In the genomic region with DNA sequence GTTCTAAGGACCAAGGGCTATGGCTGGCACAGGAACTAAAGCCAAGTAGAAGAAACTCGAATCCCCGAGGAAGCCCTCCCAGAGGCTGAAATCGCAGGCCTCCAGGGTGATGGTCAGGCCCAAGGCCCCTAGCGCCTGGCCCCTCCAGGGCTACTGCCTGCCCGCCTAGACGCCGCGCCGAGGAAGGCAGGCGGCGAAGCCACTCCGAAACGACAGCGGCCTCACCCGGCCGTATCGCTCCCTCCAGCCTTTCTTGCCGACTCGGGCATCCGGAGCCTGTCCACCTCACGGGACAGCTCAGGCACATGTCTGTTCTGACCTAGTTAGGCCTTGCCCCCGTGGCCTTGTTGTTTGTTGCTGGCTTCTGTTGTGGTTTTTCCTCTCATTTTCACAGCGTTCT, we compare ENCODE assay signal across 22 cellular contexts. TPM values are rescaled to one million over a fixed set of nuclear protein-coding genes. Genes with fewer than 3 reads are reported as not detected.
DNase-seq lines count a peak whose midpoint lies in the region; ATAC-seq and TF ChIP-seq lines count a peak whose summit lies in the region.
"Had no signal": no experiment of that assay in that cellular context is flagged by ENCODE, and none has a peak within 500 bp of the region (broad histone marks: within the 10 kb centered on the region; RNA-seq: fewer than 3 reads in every experiment).

No MANE protein-coding gene starts in this region.

- H3K4me1 ChIP-seq in H9 (ENCODE audit: insufficient read depth, low read length) (no peaks in the 10 kb centered on the region), mesendoderm (ENCODE audit: control insufficient read depth, low read depth, low read length) (no peaks in the 10 kb centered on the region)
- H3K4me1 ChIP-seq: HAP-1, SJCRH30 had no signal

- peaks cover 39% of the 10 kb centered on the region for H3K27me3 Mint-ChIP-seq in H9 (ENCODE audit: low read depth)

- H3K9ac ChIP-seq in H9 (ENCODE audit: extremely low read depth, insufficient read length, low read length) (no peak overlapping the region), mesendoderm (ENCODE audit: low read length) (no peak overlapping the region)

- H3K18ac ChIP-seq in H9 (ENCODE audit: insufficient read length, low read depth, low read length) (no peak overlapping the region), mesendoderm (ENCODE audit: low read length) (no peak overlapping the region)

- H3K4ac ChIP-seq in H9 (ENCODE audit: low read depth, low read length) (no peak overlapping the region), mesendoderm (ENCODE audit: low read depth, low read length) (no peak overlapping the region)

- H4K5ac ChIP-seq in H9 (ENCODE audit: insufficient read length, low read depth, low read length) = no peak overlapping the region
- no peak overlapping the region for H4K5ac ChIP-seq in mesendoderm (ENCODE audit: low read length)

- no peak overlapping the region for H3K14ac ChIP-seq in H9 (ENCODE audit: insufficient read depth, low read length)

- H3K56ac ChIP-seq in H9 (ENCODE audit: insufficient read length, low read depth, low read length) = no peak overlapping the region
- H3K56ac ChIP-seq in mesendoderm (ENCODE audit: low read length) = no peak overlapping the region

- H3K4me2 ChIP-seq in H9 (ENCODE audit: insufficient read depth, insufficient read length, low read length) = no peak overlapping the region
- H3K4me2 ChIP-seq in mesendoderm (ENCODE audit: low read length) = no peak overlapping the region

- peak; percentile 65 for TF ChIP-seq CTCF in AG09319 (IDR thresholded peaks at IDR 0.05; ENCODE audit: low read depth, low read length)
- TF ChIP-seq CTCF in H9 (conservative IDR thresholded peaks at IDR 0.05) = no peak

- H3K27ac Mint-ChIP-seq in H9 = no peak overlapping the region

- H2BK5ac ChIP-seq in H9 (ENCODE audit: insufficient read length, low read length) (no peak overlapping the region), mesendoderm (ENCODE audit: low read length) (no peak overlapping the region)

- H3K79me1 ChIP-seq in H9 (ENCODE audit: insufficient read depth, low read depth, low read length, poor library complexity, severe bottlenecking) (no peaks in the 10 kb centered on the region), mesendoderm (ENCODE audit: low read length) (no peaks in the 10 kb centered on the region)

- no peak overlapping the region for H2AK5ac ChIP-seq in H9 (ENCODE audit: insufficient read length, low read length)
- H2AK5ac ChIP-seq in mesendoderm (ENCODE audit: low read length) = no peak overlapping the region

- H2BK15ac ChIP-seq in H9 (ENCODE audit: low read depth, low read length) (no peak overlapping the region), mesendoderm (replicated peaks; ENCODE audit: low read depth) (no peak overlapping the region)

- no peaks in the 10 kb centered on the region for H3K9me3 ChIP-seq in H9 (ENCODE audit: control insufficient read depth, low read depth, low read length)
- H3K9me3 ChIP-seq: HAP-1, SJCRH30 had no signal

- no peak overlapping the region for H4K91ac ChIP-seq in H9 (ENCODE audit: insufficient read length, low read depth, low read length)

- H2BK12ac ChIP-seq in H9 (ENCODE audit: insufficient read length, low read depth, low read length) = no peak overlapping the region

- H3K4me3 Mint-ChIP-seq in H9 = no peak overlapping the region

- H3T11ph ChIP-seq in H9 (ENCODE audit: low read length) = no peak overlapping the region

- no peaks in the 10 kb centered on the region for H3K79me2 ChIP-seq in H9 (ENCODE audit: insufficient read depth, low read length)
- H3K79me2 ChIP-seq in mesendoderm (ENCODE audit: control insufficient read depth, insufficient read depth, low read length) = no peaks in the 10 kb centered on the region

- no peaks in the 10 kb centered on the region for H4K20me1 ChIP-seq in H9 (ENCODE audit: control insufficient read depth, insufficient read depth, insufficient read length)

- no peak overlapping the region for H3K4me3 ChIP-seq in mesendoderm (ENCODE audit: low read length)
- H3K4me3 ChIP-seq: HAP-1, SJCRH30 had no signal

- 0 out of 5 replicates have a peak, but pooled peaks cover 0 to 2% of the 10 kb centered on the region in 2 experiments for H3K9me3 Mint-ChIP-seq in H9

- H3K4me1 Mint-ChIP-seq in H9 = peaks cover 3 to 15% of the 10 kb centered on the region in 2 experiments

- no CpG with 5 or more reads among the region's 23 CpGs for WGBS in H9 (ENCODE audit: extremely low coverage, insufficient read length, low lambda C conversion rate)
- WGBS in mesendoderm (ENCODE audit: extremely low coverage, insufficient coverage, low lambda C conversion rate) = no CpG with 5 or more reads among the region's 23 CpGs

- no peak overlapping the region for H2BK120ac ChIP-seq in H9 (ENCODE audit: low read depth, low read length, poor library complexity, severe bottlenecking)
- no peak overlapping the region for H2BK120ac ChIP-seq in mesendoderm (ENCODE audit: low read depth, low read length)

- no peak for DNase-seq in AG09319 (ENCODE audit: extremely low read depth, low read depth)
- DNase-seq in H9 = peak; percentile 84
- peak; percentile 3 for DNase-seq in erythroblast (lab: John Stamatoyannopoulos, UW)
- peak; percentile 11 for DNase-seq in mesendoderm
- no peak for DNase-seq in OCI-M2 (lab: John Stamatoyannopoulos, UW; ENCODE audit: unreplicated experiment)
- no peak for DNase-seq in EL
- DNase-seq: C1 segment of cervical spinal cord, DMS79 treated with DMSO at 0.1 percent for 48 hours, GDM1, NCI-H1048, NCI-H146, NCI-H2081 treated with DMSO at 0.1 percent for 48 hours, NCI-H510A, NCI-H774, PC-3, SJCRH30 had no signal

- no peaks in the 10 kb centered on the region for H3K36me3 ChIP-seq in mesendoderm (ENCODE audit: control insufficient read depth, insufficient read depth, low read length)
- H3K36me3 ChIP-seq: HAP-1, SJCRH30 had no signal

- TF ChIP-seq POLR2A in erythroblast (IDR thresholded peaks at IDR 0.05; ENCODE audit: low read length) = no peak

- no peak overlapping the region for H3K27ac ChIP-seq in H9 (ENCODE audit: insufficient read length, low read depth, low read length)
- no peak overlapping the region for H3K27ac ChIP-seq in mesendoderm (ENCODE audit: low read depth, low read length)
- H3K27ac ChIP-seq: RWPE1, SJCRH30 had no signal

- H2AFZ ChIP-seq in H9 (ENCODE audit: low read length) = no peak overlapping the region

- H2BK20ac ChIP-seq in H9 (ENCODE audit: low read depth, low read length, poor library complexity, severe bottlenecking) = no peak overlapping the region

- H3K27me3 ChIP-seq in H9 (ENCODE audit: insufficient read depth, low read length) = peaks cover 18% of the 10 kb centered on the region
- H3K27me3 ChIP-seq in mesendoderm (ENCODE audit: insufficient read depth, low read length, poor library complexity) = peaks cover 18% of the 10 kb centered on the region
- H3K27me3 ChIP-seq: SJCRH30 had no signal

- peaks cover under 1% of the 10 kb centered on the region for H3K23me2 ChIP-seq in H9 (ENCODE audit: insufficient read length, low read depth, low read length, poor library complexity, severe bottlenecking)

- ATAC-seq in GM18520 (IDR thresholded peaks at IDR 0.05; ENCODE audit: unreplicated experiment) (no peak), GM19397 (IDR thresholded peaks at IDR 0.05; ENCODE audit: unreplicated experiment) (no peak)
- ATAC-seq: PC-3 had no signal

- H3K23ac ChIP-seq in H9 (ENCODE audit: insufficient read length, low read depth, low read length) (no peak overlapping the region), mesendoderm (ENCODE audit: low read length) (no peak overlapping the region)

- H4K8ac ChIP-seq in H9 (replicated peaks; ENCODE audit: insufficient read length, low read depth, low read length) (no peak overlapping the region), mesendoderm (ENCODE audit: low read depth, low read length) (no peak overlapping the region)

- peaks cover 0 to 1% (median 0%) of the 10 kb centered on the region in 3 experiments; a peak in 1 of 7 replicates for H3K36me3 Mint-ChIP-seq in H9 (ENCODE audit: insufficient read depth in 1 of 3, low read depth in 3 of 3)

RNA-seq across cellular contexts. Expression of gene LHX8, which starts 9.7 kb away (rescaled TPM):
- total RNA-seq in H9 (2021) = not detected in 2 replicates
- polyA plus RNA-seq in mesendoderm (2013, experiment 1 of 2) = 0.04 TPM
- polyA plus RNA-seq in mesendoderm (2013, experiment 2 of 2) = 0.11 TPM
- total RNA-seq: A172, MCF 10A, PC-3, SJCRH30 had no signal

Comparison
In these comparisons a context has a peak if more than half of its experiments do, and no peak if none do; other contexts are left out.
1. DNase-seq: peak in H9 (single experiment), erythroblast (2 of 2) and mesendoderm (single experiment); none in AG09319 (single experiment), OCI-M2 (single experiment) and EL (single experiment).